18 cellular contexts compared by ENCODE assay signal in the genomic region with DNA sequence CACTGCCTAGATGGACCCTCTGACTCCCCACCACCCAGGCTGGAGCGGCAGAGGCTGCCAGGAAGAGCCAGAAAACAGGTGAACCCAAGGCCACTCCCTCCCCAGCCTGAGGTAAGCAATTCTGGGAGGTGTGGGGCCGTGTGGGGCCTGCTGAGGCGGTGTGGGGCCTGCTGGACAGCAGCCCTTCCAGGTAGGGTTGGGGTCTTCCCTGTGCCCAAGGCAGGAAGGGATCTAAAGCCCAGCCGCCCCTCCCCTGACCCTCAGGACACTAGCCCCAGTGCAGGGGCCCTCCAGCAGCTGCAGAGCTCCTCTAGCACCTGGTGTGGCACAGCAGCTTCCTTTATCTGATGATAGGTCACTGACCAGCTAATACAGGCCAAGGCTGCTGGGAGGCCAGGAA.
"Had no signal": no experiment of that assay in that cellular context is flagged by ENCODE, and none has a peak within 500 bp of the region (broad histone marks: within the 10 kb centered on the region; RNA-seq: fewer than 3 reads in every experiment).

No MANE protein-coding gene starts in this region.

- FAIRE-seq: colon, endothelial cell of umbilical vein had no signal

- H3K27ac ChIP-seq: foreskin keratinocyte, neutrophil, sigmoid colon, skin epidermis, stomach had no signal

- H3K27me3 ChIP-seq: sigmoid colon had no signal

- H3K4me1 ChIP-seq: foreskin keratinocyte had no signal

- H3K36me3 ChIP-seq: neutrophil, sigmoid colon, stomach had no signal

- ATAC-seq: foreskin keratinocyte; left colon; naive thymus-derived CD4-positive, alpha-beta T cell had no signal

- H3K9me3 ChIP-seq: neutrophil had no signal

- DNase-seq: erythroblast; foreskin keratinocyte; hippocampal formation; left colon; mesendoderm; naive thymus-derived CD4-positive, alpha-beta T cell; nephron progenitor cell; posterior cingulate gyrus; sigmoid colon; stimulated activated CD4-positive, alpha-beta T cell treated with anti-CD3 and anti-CD28 coated beads, Interleukin-12 subunit alpha, Interleukin-12 subunit beta, amount 100 ng/mL, for 4 hours; stimulated activated naive CD4-positive, alpha-beta T cell; stomach; substantia nigra; trophoblast cell had no signal

- H3K4me3 ChIP-seq: sigmoid colon, skin epidermis, stomach had no signal
